ENCODE assay signal across 8 cellular contexts in the genomic region with DNA sequence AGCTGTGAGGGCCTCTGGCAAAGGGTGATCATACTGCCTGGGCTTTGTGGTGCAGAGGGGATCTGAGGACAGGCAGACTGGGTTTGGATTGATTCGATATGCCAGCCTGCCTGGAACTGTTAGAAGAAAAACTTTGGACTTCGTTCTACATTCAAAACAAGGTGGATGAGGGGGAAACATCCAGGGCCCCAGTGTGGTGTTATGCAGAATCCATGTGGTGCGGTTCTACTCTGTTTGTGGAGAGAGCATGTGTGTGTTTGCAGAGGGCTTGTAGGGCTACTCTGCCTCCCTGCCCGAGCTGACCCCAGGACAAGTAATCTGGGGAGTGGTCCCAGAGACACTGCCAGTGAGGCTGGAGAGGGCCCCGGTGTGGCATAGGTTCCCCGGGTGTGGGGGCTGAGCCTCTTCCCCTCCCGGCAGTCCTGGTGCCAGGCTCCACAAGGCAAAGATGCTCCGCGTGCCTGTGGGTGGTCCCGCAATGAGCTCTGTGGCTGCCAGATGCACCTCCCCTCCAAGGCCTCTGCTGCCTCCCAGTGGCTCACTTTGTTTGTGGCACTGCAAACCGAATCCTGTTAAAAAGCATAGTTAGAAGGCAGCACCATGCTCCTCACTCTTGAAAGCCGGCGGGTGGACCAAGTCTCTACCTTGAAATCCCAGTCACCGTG. TPM values are rescaled to one million over a fixed set of nuclear protein-coding genes. Genes with fewer than 3 reads are reported as not detected.
DNase-seq lines count a peak whose midpoint lies in the region; ATAC-seq and TF ChIP-seq lines count a peak whose summit lies in the region.

No MANE protein-coding gene starts in this region.

- H3K9me3 Mint-ChIP-seq in Caco-2 (ENCODE audit: unreplicated experiment) (no peaks in the 10 kb centered on the region), HFFc6 (no peaks in the 10 kb centered on the region), naive B cell (no peaks in the 10 kb centered on the region)

- H3K9me3 ChIP-seq in Caco-2 (no peaks in the 10 kb centered on the region), thoracic aorta (no peaks in the 10 kb centered on the region)

- TF ChIP-seq CTCF in Caco-2 (IDR thresholded peaks at IDR 0.05; ENCODE audit: insufficient read depth in 1 of 2, low read depth in 1 of 2, low read length in 1 of 2, severe bottlenecking in 1 of 2, unreplicated experiment in 1 of 2) (peak; percentile 63 to 89), HFFc6 (IDR thresholded peaks at IDR 0.05) (peak; percentile 81), thoracic aorta (IDR thresholded peaks at IDR 0.05) (peak; percentile 51)

- H3K4me3 ChIP-seq in Caco-2 (ENCODE audit: low read depth, low read length) (no peak overlapping the region), thoracic aorta (no peak overlapping the region)

- ATAC-seq in naive B cell (ENCODE audit: low read depth in 2 of 2) (peak; percentile 34 to 47), thoracic aorta (ENCODE audit: insufficient number of reproducible peaks, low FRiP score, low read depth) (no peak), GM21526 (IDR thresholded peaks at IDR 0.05; ENCODE audit: low FRiP score, unreplicated experiment) (no peak)

- H3K36me3 ChIP-seq in Caco-2 (ENCODE audit: control insufficient read depth, insufficient read depth, low read length) (no peaks in the 10 kb centered on the region), thoracic aorta (no peaks in the 10 kb centered on the region)

- H3K27ac ChIP-seq in thoracic aorta = no peak overlapping the region

- no peaks in the 10 kb centered on the region; the same call in 1 of the 2 replicates for H3K4me1 ChIP-seq in Caco-2
- H3K4me1 ChIP-seq in thoracic aorta (ENCODE audit: control insufficient read depth in 1 of 2, low read depth in 2 of 2) = peaks cover 0 to 5% of the 10 kb centered on the region in 2 donors

- H3K27me3 ChIP-seq in Caco-2 (replicated peaks; ENCODE audit: control insufficient read depth, insufficient read depth, low read length) = no peaks in the 10 kb centered on the region
- H3K27me3 ChIP-seq in thoracic aorta (replicated peaks; ENCODE audit: insufficient read depth) = no peaks in the 10 kb centered on the region

- H3K27ac Mint-ChIP-seq in Caco-2 (ENCODE audit: unreplicated experiment) (no peak overlapping the region), HFFc6 (no peak overlapping the region), naive B cell (peak overlapping the region in 1 of 6 donors; percentile 76)

- CTCF ChIA-PET in Caco-2 (lab: Charles Lee) = interaction anchor here (0.6 to 1.8 kb wide), 11 partner anchors 13 to 143 kb away, joined by 3 to 15 read pairs (median 7); no protein-coding TSS in a partner anchor

- H3K4me3 Mint-ChIP-seq in Caco-2 (ENCODE audit: unreplicated experiment) = no peak overlapping the region
- H3K4me3 Mint-ChIP-seq in HFFc6 = no peak overlapping the region
- no peak overlapping the region for H3K4me3 Mint-ChIP-seq in naive B cell

- intact Hi-C loops in Caco-2 (cut with micrococcal nuclease; ENCODE audit: unreplicated experiment) = loop anchor here (2.0 kb wide), 2 partner anchors 71 to 103 kb away; partner anchors contain the start of gene DCUN1D2

- no TSS peak for BruUV-seq in Caco-2 (replicated peaks; lab: Mats Ljungman, UMichigan)

- POLR2A ChIA-PET in Caco-2 (lab: Charles Lee) = no interaction called here

- H3K27me3 Mint-ChIP-seq in Caco-2 (ENCODE audit: insufficient read depth, unreplicated experiment) (peaks cover 11% of the 10 kb centered on the region), HFFc6 (ENCODE audit: insufficient read depth) (peaks cover 14% of the 10 kb centered on the region), naive B cell (peaks cover 4 to 34% (median 30%) of the 10 kb centered on the region in 3 donors)

- DNase-seq in Caco-2 (peak; percentile 73 to 75), HFFc6 (peak; percentile 67), NCI-H510A (lab: John Stamatoyannopoulos, UW) (peak; percentile 47), fibroblast of gingiva (ENCODE audit: low read depth) (peak; percentile 66), naive B cell (peak; percentile 14), thoracic aorta (ENCODE audit: low spot score) (no peak)
- DNase-seq in activated CD8-positive, alpha-beta memory T cell treated with anti-CD3 and anti-CD28 coated beads for 48 hours (ENCODE audit: low read depth in 2 of 3, low spot score in 2 of 3) = peak in 2 of 3 experiments; percentile 23 to 25

- H3K36me3 Mint-ChIP-seq in Caco-2 (ENCODE audit: insufficient read depth, unreplicated experiment) (no peaks in the 10 kb centered on the region), HFFc6 (ENCODE audit: low read depth) (no peaks in the 10 kb centered on the region), naive B cell (no peaks in the 10 kb centered on the region)

- H3K4me1 Mint-ChIP-seq in Caco-2 (ENCODE audit: low read depth, unreplicated experiment) (no peaks in the 10 kb centered on the region), HFFc6 (ENCODE audit: low read depth) (peaks cover 7% of the 10 kb centered on the region), naive B cell (peaks cover 8 to 15% (median 12%) of the 10 kb centered on the region in 3 donors)

RNA-seq across cellular contexts. Expression of gene TFDP1, which starts 22.3 kb away (rescaled TPM):
- 136 and 140 TPM in 2 replicates for total RNA-seq in Caco-2 (2022)
- 100 to 1,000 TPM; 121 to 155 (median 150) TPM for total RNA-seq in HFFc6 (2021; fragmentation: NEBNext Ultra II Directional; extraction: Animal tissue kit (Norgen Biotek cat#: 25700))
- polyA plus RNA-seq in naive B cell (ENCODE audit: low read depth in 6 of 6) = 10 to 100 TPM; 25.3 to 70.8 (median 42.4) TPM
- total RNA-seq in thoracic aorta = 10 to 100 TPM; 39.3 to 49.3 TPM

Comparison
In these comparisons a context has a peak if more than half of its experiments do, and no peak if none do; other contexts are left out.
1. ATAC-seq: peak in naive B cell (2 of 2); none in thoracic aorta (single experiment) and GM21526 (single experiment).
2. Peak in every context shown above with its lines, with median percentiles within 50 percentile points of each other: CTCF ChIP-seq.